8 cellular contexts compared by ENCODE assay signal in the genomic region with DNA sequence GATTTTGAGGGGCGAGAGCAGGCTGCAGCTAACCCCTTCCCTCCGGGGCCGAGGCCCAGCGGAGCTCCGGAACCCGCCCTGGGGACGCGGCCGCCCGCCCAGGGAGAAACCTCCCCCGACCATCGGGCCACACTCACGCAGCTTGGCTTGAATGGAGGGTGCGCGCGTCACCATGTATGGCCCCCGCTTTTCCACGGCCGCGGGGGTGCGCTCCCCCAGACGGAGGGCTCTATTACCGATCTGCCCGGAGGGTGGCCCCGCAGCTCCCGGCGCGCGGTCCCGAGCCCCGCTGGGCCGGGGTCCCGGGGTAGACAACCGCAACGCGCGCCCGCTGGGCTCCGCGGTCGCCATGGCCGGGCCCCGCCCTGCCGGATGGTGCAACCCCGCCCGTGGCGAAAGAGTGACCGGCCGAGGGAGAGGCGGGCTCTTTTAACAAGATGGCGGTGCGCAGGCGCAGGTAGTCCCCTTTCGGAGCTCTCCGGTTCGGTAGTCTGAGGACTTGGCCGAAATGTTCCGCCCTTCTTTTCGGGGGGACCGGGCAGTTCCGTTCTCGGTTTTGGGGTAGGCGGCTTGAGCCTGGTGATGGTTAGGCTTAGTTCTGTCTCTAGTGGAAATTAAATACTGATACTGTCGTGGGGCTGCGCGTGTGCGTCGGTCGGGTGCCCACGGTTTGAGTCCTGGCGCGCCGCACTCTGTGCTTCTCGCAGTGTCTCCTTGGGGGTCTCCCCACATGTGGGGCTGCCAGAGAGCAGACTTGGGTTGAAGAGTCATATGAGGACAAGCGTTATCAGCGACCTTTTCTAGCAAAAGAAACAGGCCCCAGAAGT. TPM values are rescaled to one million over a fixed set of nuclear protein-coding genes. Genes with fewer than 3 reads are reported as not detected.
DNase-seq lines count a peak whose midpoint lies in the region; ATAC-seq, FAIRE-seq and TF ChIP-seq lines count a peak whose summit lies in the region.

TSS of gene FAM219B (minus strand) at position 402 of the 827 bp plus-strand sequence. CDS start at position 351, 51 bp downstream.

- H3K4me3 ChIP-seq in WI38 (ENCODE audit: low read depth, low read length) (peak within 1 kb of the TSS; percentile 87), bronchial epithelial cell (ENCODE audit: low read depth, low read length) (peak within 1 kb of the TSS; percentile 73), small intestine (ENCODE audit: low read depth in 1 of 2, low read length in 2 of 2) (peak within 1 kb of the TSS; percentile 90 to 92)

- TF ChIP-seq CTCF in WI38 (IDR thresholded peaks at IDR 0.05; ENCODE audit: low read depth, low read length): no peak
- no peak for TF ChIP-seq CTCF in bronchial epithelial cell (IDR thresholded peaks at IDR 0.05; ENCODE audit: insufficient read depth, low read length, severe bottlenecking)

- no peak for FAIRE-seq in bronchial epithelial cell (lab: Jason Lieb, UNC)
- no peak for FAIRE-seq in small intestine (lab: Jason Lieb, UNC)

- no peaks in the 10 kb centered on the region for H3K4me1 ChIP-seq in small intestine (ENCODE audit: control insufficient read depth in 2 of 2, insufficient read depth in 1 of 2, low read depth in 1 of 2, low read length in 1 of 2)

- H3K9me3 ChIP-seq in small intestine (ENCODE audit: control insufficient read depth, low read depth): no peaks in the 10 kb centered on the region

- 0 to 1% (median 1%) methylated on average over 63 to 76 of the region's 76 CpGs for WGBS in small intestine, 3 donors

- H3K27me3 ChIP-seq in bronchial epithelial cell (ENCODE audit: control insufficient read depth, insufficient read depth, low read length) (no peaks in the 10 kb centered on the region), small intestine (ENCODE audit: control insufficient read depth in 2 of 2, insufficient read depth in 2 of 2, low read length in 2 of 2) (no peaks in the 10 kb centered on the region)

- peak; percentile 88 for ATAC-seq in HG03045 (IDR thresholded peaks at IDR 0.05; ENCODE audit: unreplicated experiment)

- H3K27ac ChIP-seq in small intestine (ENCODE audit: low read depth in 1 of 2, low read length in 1 of 2): peak within 1 kb of the TSS; percentile 84 to 93

- DNase-seq in SIG-M5 treated with dmso at 0.1 percent for 504 hours (lab: John Stamatoyannopoulos, UW; ENCODE audit: unreplicated experiment) (peak; percentile 82), SIG-M5 (lab: John Stamatoyannopoulos, UW) (no peak), NCI-H2171 treated with DMSO at 0.1 percent for 48 hours (lab: John Stamatoyannopoulos, UW) (peak; percentile 81), bronchial epithelial cell (ENCODE audit: low read depth) (peak; percentile 74), iPS-NIHi11 (ENCODE audit: low spot score) (peak; percentile 98), small intestine (peak; percentile 89)

- H3K36me3 ChIP-seq in bronchial epithelial cell (ENCODE audit: control insufficient read depth, insufficient read depth, low read length) (peaks cover 20% of the 10 kb centered on the region), small intestine (ENCODE audit: control insufficient read depth in 2 of 2, insufficient read depth in 2 of 2, low read length in 2 of 2) (peaks cover 7 to 11% of the 10 kb centered on the region in 2 donors)

RNA-seq across cellular contexts. Expression of gene FAM219B, which starts in this region (rescaled TPM):
- total RNA-seq in bronchial epithelial cell: 67.3 and 72.4 TPM in 2 replicates
- 10 to 100 TPM; 12.7 to 25.9 (median 17.3) TPM for polyA plus RNA-seq in small intestine
